33 cellular contexts compared by ENCODE assay signal in the genomic region with DNA sequence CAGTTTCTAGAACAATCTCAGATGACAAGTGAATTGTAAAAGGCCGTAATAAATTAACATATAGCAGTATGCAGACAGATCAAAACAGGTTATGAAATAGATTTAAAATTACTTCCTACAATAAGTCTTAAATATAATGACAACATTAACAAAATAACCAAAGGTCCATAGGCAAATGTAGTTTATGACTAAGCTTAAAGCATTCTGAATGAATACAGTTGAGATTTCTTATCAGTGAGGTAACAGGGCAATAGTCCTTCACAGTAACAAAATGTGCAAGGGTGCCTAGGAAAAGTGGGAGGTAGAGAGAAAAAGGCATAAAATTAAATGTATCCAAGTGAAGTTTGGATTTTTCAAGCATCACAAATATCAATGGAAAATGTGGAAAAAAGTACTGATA. TPM values are rescaled to one million over a fixed set of nuclear protein-coding genes. Genes with fewer than 3 reads are reported as not detected.
"Had no signal": no experiment of that assay in that cellular context is flagged by ENCODE, and none has a peak within 500 bp of the region (broad histone marks: within the 10 kb centered on the region; RNA-seq: fewer than 3 reads in every experiment).

No MANE protein-coding gene starts in this region.

- H3K4me1 Mint-ChIP-seq: naive thymus-derived CD8-positive, alpha-beta T cell; nephron progenitor cell; neural crest cell; stimulated activated memory B cell treated with anti-CD40 and anti-IgM and Interleukin-4, amounts not matched to agents 10 μg/mL and 1 μg/mL and 100 μg/mL, for 72 hours; stimulated activated naive CD8-positive, alpha-beta T cell treated with anti-CD3 and anti-CD28 coated beads, Interleukin-15, amount 100 ng/mL, for 72 hours had no signal

- H3K4me3 ChIP-seq: ovary, psoas muscle, right lobe of liver, sigmoid colon, smooth muscle cell, spleen, suprapubic skin, testis, tibial artery, transverse colon, upper lobe of right lung, uterus had no signal

- H3K27me3 ChIP-seq: neutrophil, ovary, right lobe of liver, sigmoid colon, spleen, suprapubic skin, testis, tibial artery, transverse colon, upper lobe of right lung, uterus had no signal

- ATAC-seq: naive thymus-derived CD8-positive, alpha-beta T cell; natural killer cell treated with Interleukin-12 subunit alpha and Interleukin-12 subunit beta and Interleukin-15 and Interleukin-18, amount 100 ng/mL, for 72 hours; psoas muscle; right cardiac atrium; right lobe of liver; stimulated activated memory B cell treated with anti-CD40 and anti-IgM and Interleukin-4, amounts not matched to agents 10 μg/mL and 1 μg/mL and 100 μg/mL, for 72 hours; stimulated activated naive CD8-positive, alpha-beta T cell treated with anti-CD3 and anti-CD28 coated beads, Interleukin-15, amount 100 ng/mL, for 72 hours; stimulated activated naive CD8-positive, alpha-beta T cell treated with anti-CD3 and anti-CD28 coated beads, Interleukin-15, Interleukin-2, amounts not matched to agents 100 U/mL and 50 U/mL, for 24 hours; upper lobe of right lung had no signal

- H3K4me3 Mint-ChIP-seq: naive thymus-derived CD8-positive, alpha-beta T cell; natural killer cell treated with Interleukin-12 subunit alpha and Interleukin-12 subunit beta and Interleukin-15 and Interleukin-18, amount 100 ng/mL, for 72 hours; nephron progenitor cell; neural crest cell; stimulated activated memory B cell treated with anti-CD40 and anti-IgM and Interleukin-4, amounts not matched to agents 10 μg/mL and 1 μg/mL and 100 μg/mL, for 72 hours; stimulated activated naive CD8-positive, alpha-beta T cell treated with anti-CD3 and anti-CD28 coated beads, Interleukin-15, amount 100 ng/mL, for 72 hours; type B pancreatic cell had no signal

- H3K36me3 Mint-ChIP-seq: natural killer cell treated with Interleukin-12 subunit alpha and Interleukin-12 subunit beta and Interleukin-15 and Interleukin-18, amount 100 ng/mL, for 72 hours had no signal

- H3K9me3 ChIP-seq: neutrophil, ovary, psoas muscle, right lobe of liver, sigmoid colon, spleen, suprapubic skin, testis, tibial artery, transverse colon, upper lobe of right lung, uterus had no signal

- H3K27ac ChIP-seq: neutrophil, ovary, parathyroid adenoma, psoas muscle, right lobe of liver, sigmoid colon, spleen, suprapubic skin, testis, tibial artery, transverse colon, upper lobe of right lung, uterus had no signal

- H3K4me2 ChIP-seq: smooth muscle cell had no signal

- H3K27ac Mint-ChIP-seq: naive thymus-derived CD8-positive, alpha-beta T cell; natural killer cell treated with Interleukin-12 subunit alpha and Interleukin-12 subunit beta and Interleukin-15 and Interleukin-18, amount 100 ng/mL, for 72 hours; nephron progenitor cell; progenitor cell of endocrine pancreas; stimulated activated memory B cell treated with anti-CD40 and anti-IgM and Interleukin-4, amounts not matched to agents 10 μg/mL and 1 μg/mL and 100 μg/mL, for 72 hours; stimulated activated naive CD8-positive, alpha-beta T cell treated with anti-CD3 and anti-CD28 coated beads, Interleukin-15, amount 100 ng/mL, for 72 hours; type B pancreatic cell had no signal

- H3K9me3 Mint-ChIP-seq: naive thymus-derived CD8-positive, alpha-beta T cell; natural killer cell treated with Interleukin-12 subunit alpha and Interleukin-12 subunit beta and Interleukin-15 and Interleukin-18, amount 100 ng/mL, for 72 hours; stimulated activated memory B cell treated with anti-CD40 and anti-IgM and Interleukin-4, amounts not matched to agents 10 μg/mL and 1 μg/mL and 100 μg/mL, for 72 hours; stimulated activated naive CD8-positive, alpha-beta T cell treated with anti-CD3 and anti-CD28 coated beads, Interleukin-15, amount 100 ng/mL, for 72 hours; type B pancreatic cell had no signal

- H3K27me3 Mint-ChIP-seq: naive thymus-derived CD8-positive, alpha-beta T cell; natural killer cell treated with Interleukin-12 subunit alpha and Interleukin-12 subunit beta and Interleukin-15 and Interleukin-18, amount 100 ng/mL, for 72 hours; progenitor cell of endocrine pancreas; stimulated activated memory B cell treated with anti-CD40 and anti-IgM and Interleukin-4, amounts not matched to agents 10 μg/mL and 1 μg/mL and 100 μg/mL, for 72 hours; stimulated activated naive CD8-positive, alpha-beta T cell treated with anti-CD3 and anti-CD28 coated beads, Interleukin-15, amount 100 ng/mL, for 72 hours; type B pancreatic cell had no signal

- H2AFZ ChIP-seq: parathyroid adenoma had no signal

- H3K9ac ChIP-seq: parathyroid adenoma had no signal

- H3K79me2 ChIP-seq: parathyroid adenoma had no signal

- H3K36me3 ChIP-seq: ovary, right lobe of liver, suprapubic skin, upper lobe of right lung, uterus had no signal

- DNase-seq: naive thymus-derived CD8-positive, alpha-beta T cell; nephron progenitor cell; nucleus accumbens; ovary; posterior cingulate gyrus; psoas muscle; right cardiac atrium; right lobe of liver; sigmoid colon; spleen; stimulated activated CD4-positive, alpha-beta T cell treated with anti-CD3 and anti-CD28 coated beads, Interleukin-12 subunit alpha, Interleukin-12 subunit beta, amount 100 ng/mL, for 4 hours; stimulated activated CD4-positive, alpha-beta T cell treated with anti-CD3 and anti-CD28 coated beads, Interleukin-1b, Interleukin-23, amount 100 ng/mL, for 48 hours; stimulated activated CD4-positive, alpha-beta T cell treated with anti-CD3 and anti-CD28 coated beads, Interleukin-4, amount 100 ng/mL, for 1 hour; stimulated activated CD4-positive, alpha-beta T cell treated with anti-CD3 and anti-CD28 coated beads, Interleukin-4, amount 100 ng/mL, for 4 hours; stimulated activated CD8-positive, alpha-beta memory T cell treated with anti-CD3 and anti-CD28 coated beads, Interleukin-4, amount 100 ng/mL, for 48 hours; stimulated activated naive CD4-positive, alpha-beta T cell; stimulated activated naive CD8-positive, alpha-beta T cell treated with anti-CD3 and anti-CD28 coated beads, Interleukin-15, amount 100 ng/mL, for 72 hours; stimulated activated naive CD8-positive, alpha-beta T cell treated with anti-CD3 and anti-CD28 coated beads, Interleukin-15, Interleukin-2, amounts not matched to agents 100 U/mL and 50 U/mL, for 24 hours; substantia nigra; testis; tibial artery; transverse colon; upper lobe of right lung; uterus had no signal

- H3K4me1 ChIP-seq: parathyroid adenoma, psoas muscle, right lobe of liver, sigmoid colon, spleen, suprapubic skin, testis, upper lobe of right lung, uterus had no signal

RNA-seq across cellular contexts. Expression of gene P4HA3, which starts 20.8 kb away (rescaled TPM):
- total RNA-seq: naive thymus-derived CD8-positive, alpha-beta T cell; natural killer cell treated with Interleukin-12 subunit alpha and Interleukin-12 subunit beta and Interleukin-15 and Interleukin-18, amount 100 ng/mL, for 72 hours; neural crest cell had no signal
- polyA plus RNA-seq: naive thymus-derived CD8-positive, alpha-beta T cell had no signal
